ENCODE assay signal across 8 cellular contexts in genomic region chr3:184561329-184562145, GRCh38. TPM values are rescaled to one million over a fixed set of nuclear protein-coding genes. Genes with fewer than 3 reads are reported as not detected.
DNase-seq lines count a peak whose midpoint lies in the region; ATAC-seq and TF ChIP-seq lines count a peak whose summit lies in the region.

TSS of gene EPHB3 (plus strand) at chr3:184561785. CDS start at chr3:184562236, 451 bp downstream.

- H3K9me3 ChIP-seq in H9 (ENCODE audit: control insufficient read depth, low read depth, low read length) = no peaks in the 10 kb centered on the region
- H3K9me3 ChIP-seq in Loucy (ENCODE audit: insufficient read depth, low read depth, low read length) = no peaks in the 10 kb centered on the region
- H3K9me3 ChIP-seq in naive thymus-derived CD4-positive, alpha-beta T cell (ENCODE audit: control insufficient read depth in 2 of 3, low read length in 3 of 3) = no peaks in the 10 kb centered on the region

- no peak within 1 kb of the TSS for H3K9ac ChIP-seq in H9 (ENCODE audit: extremely low read depth, insufficient read length, low read length)
- no peak within 1 kb of the TSS for H3K9ac ChIP-seq in Loucy (ENCODE audit: low read depth, low read length, poor library complexity, severe bottlenecking)

- peak; percentile 100 for TF ChIP-seq CTCF in H9 (conservative IDR thresholded peaks at IDR 0.05)
- TF ChIP-seq CTCF in Loucy (conservative IDR thresholded peaks at IDR 0.05; ENCODE audit: low read length) = peak; percentile 100
- peak; percentile 97 for TF ChIP-seq CTCF in RWPE1 (conservative IDR thresholded peaks at IDR 0.05; ENCODE audit: low read depth)
- TF ChIP-seq CTCF in fibroblast of mammary gland (conservative IDR thresholded peaks at IDR 0.05; ENCODE audit: control insufficient read depth, insufficient read depth, low read depth, low read length) = peak; percentile 98

- H3K23ac ChIP-seq in H9 (ENCODE audit: insufficient read length, low read depth, low read length) = no peak within 1 kb of the TSS

- H3K18ac ChIP-seq in H9 (ENCODE audit: insufficient read length, low read depth, low read length) = no peak within 1 kb of the TSS

- H2AFZ ChIP-seq in H9 (ENCODE audit: low read length) (no peak within 1 kb of the TSS), Loucy (ENCODE audit: low read length) (peak within 1 kb of the TSS; percentile 84)

- H3K27me3 ChIP-seq in H9 (ENCODE audit: insufficient read depth, low read length) = peaks cover 66% of the 10 kb centered on the region
- no peaks in the 10 kb centered on the region for H3K27me3 ChIP-seq in Loucy (ENCODE audit: insufficient read depth, low read length, poor library complexity, severe bottlenecking)
- H3K27me3 ChIP-seq in naive thymus-derived CD4-positive, alpha-beta T cell (ENCODE audit: control insufficient read depth in 2 of 2, insufficient read depth in 2 of 2, low read length in 2 of 2) = peaks cover 0 to 9% of the 10 kb centered on the region in 2 donors

- H2BK20ac ChIP-seq in H9 (ENCODE audit: low read depth, low read length, poor library complexity, severe bottlenecking) = no peak within 1 kb of the TSS

- no peaks in the 10 kb centered on the region for H3K79me1 ChIP-seq in H9 (ENCODE audit: insufficient read depth, low read depth, low read length, poor library complexity, severe bottlenecking)

- peak within 1 kb of the TSS; percentile 68 to 84 for H3K4me3 Mint-ChIP-seq in H9
- peak within 1 kb of the TSS; percentile 66 to 87 (median 81) for H3K4me3 Mint-ChIP-seq in naive thymus-derived CD4-positive, alpha-beta T cell
- H3K4me3 Mint-ChIP-seq in stimulated activated effector memory CD8-positive, alpha-beta T cell treated with anti-CD3 and anti-CD28 coated beads, Interleukin-12 subunit alpha, Interleukin-12 subunit beta, amount 100 ng/mL, for 72 hours = peak within 1 kb of the TSS; percentile 61

- no peaks in the 10 kb centered on the region; a peak in 1 of 7 replicates for H3K36me3 Mint-ChIP-seq in H9 (ENCODE audit: insufficient read depth in 1 of 3, low read depth in 3 of 3)
- no peaks in the 10 kb centered on the region for H3K36me3 Mint-ChIP-seq in naive thymus-derived CD4-positive, alpha-beta T cell
- H3K36me3 Mint-ChIP-seq in stimulated activated effector memory CD8-positive, alpha-beta T cell treated with anti-CD3 and anti-CD28 coated beads, Interleukin-12 subunit alpha, Interleukin-12 subunit beta, amount 100 ng/mL, for 72 hours = no peaks in the 10 kb centered on the region

- no peak within 1 kb of the TSS for H3K14ac ChIP-seq in H9 (ENCODE audit: insufficient read depth, low read length)

- H3K79me2 ChIP-seq in H9 (ENCODE audit: insufficient read depth, low read length) (no peaks in the 10 kb centered on the region), Loucy (ENCODE audit: insufficient read depth, low read length) (no peaks in the 10 kb centered on the region)

- peak; percentile 92 for ATAC-seq in naive thymus-derived CD4-positive, alpha-beta T cell
- peak; percentile 90 for ATAC-seq in stimulated activated effector memory CD8-positive, alpha-beta T cell treated with anti-CD3 and anti-CD28 coated beads, Interleukin-12 subunit alpha, Interleukin-12 subunit beta, amount 100 ng/mL, for 72 hours

- H2BK15ac ChIP-seq in H9 (ENCODE audit: low read depth, low read length) = no peak within 1 kb of the TSS

- H4K8ac ChIP-seq in H9 (replicated peaks; ENCODE audit: insufficient read length, low read depth, low read length) = no peak within 1 kb of the TSS

- H4K91ac ChIP-seq in H9 (ENCODE audit: insufficient read length, low read depth, low read length) = no peak within 1 kb of the TSS

- no peak within 1 kb of the TSS for H3K27ac Mint-ChIP-seq in H9
- H3K27ac Mint-ChIP-seq in naive thymus-derived CD4-positive, alpha-beta T cell = peak within 1 kb of the TSS in 8 of 9 donors; percentile 59 to 84 (median 68)
- peak within 1 kb of the TSS; percentile 18 for H3K27ac Mint-ChIP-seq in stimulated activated effector memory CD8-positive, alpha-beta T cell treated with anti-CD3 and anti-CD28 coated beads, Interleukin-12 subunit alpha, Interleukin-12 subunit beta, amount 100 ng/mL, for 72 hours

- CTCF ChIA-PET in RWPE1 (lab: Yijun Ruan, JAX) = interaction anchor here (0.5 to 2.0 kb wide), 42 partner anchors 10 to 693 kb away, joined by 3 to 24 read pairs (median 4); partner anchors contain the start of gene MAGEF1
- CTCF ChIA-PET in naive thymus-derived CD4-positive, alpha-beta T cell (lab: Charles Lee) = interaction anchor here (0.7 to 2.8 kb wide), 21 partner anchors 14 to 615 kb away, joined by 3 to 24 read pairs (median 4); no protein-coding TSS in a partner anchor

- peaks cover 53 to 74% of the 10 kb centered on the region in 2 experiments for H3K4me1 Mint-ChIP-seq in H9
- peaks cover 15 to 54% (median 38%) of the 10 kb centered on the region in 7 donors for H3K4me1 Mint-ChIP-seq in naive thymus-derived CD4-positive, alpha-beta T cell
- peaks cover 11% of the 10 kb centered on the region for H3K4me1 Mint-ChIP-seq in stimulated activated effector memory CD8-positive, alpha-beta T cell treated with anti-CD3 and anti-CD28 coated beads, Interleukin-12 subunit alpha, Interleukin-12 subunit beta, amount 100 ng/mL, for 72 hours

- no CpG with 5 or more reads among the region's 74 CpGs for WGBS in H9 (ENCODE audit: extremely low coverage, insufficient read length, low lambda C conversion rate)

- no peak within 1 kb of the TSS for H3K27ac ChIP-seq in H9 (ENCODE audit: insufficient read length, low read depth, low read length)
- peak within 1 kb of the TSS; percentile 97 for H3K27ac ChIP-seq in RWPE1
- H3K27ac ChIP-seq in naive thymus-derived CD4-positive, alpha-beta T cell (ENCODE audit: low read depth, low read length) = no peak within 1 kb of the TSS

- no peak within 1 kb of the TSS for H3K4ac ChIP-seq in H9 (ENCODE audit: low read depth, low read length)

- intact Hi-C loops in naive thymus-derived CD4-positive, alpha-beta T cell (cut with micrococcal nuclease) = loop anchor here (1.0 kb wide), 7 partner anchors 23 to 615 kb away; partner anchors contain the start of gene MAGEF1 (in 1 of the 2)

- H3K23me2 ChIP-seq in H9 (ENCODE audit: insufficient read length, low read depth, low read length, poor library complexity, severe bottlenecking) = peaks cover 5% of the 10 kb centered on the region

- H3K36me3 ChIP-seq in Loucy (ENCODE audit: insufficient read depth, low read length) = no peaks in the 10 kb centered on the region
- H3K36me3 ChIP-seq in naive thymus-derived CD4-positive, alpha-beta T cell (ENCODE audit: control insufficient read depth in 2 of 3, insufficient read depth in 3 of 3, low read length in 3 of 3) = no peaks in the 10 kb centered on the region

- H3K4me2 ChIP-seq in H9 (ENCODE audit: insufficient read depth, insufficient read length, low read length) (peak within 1 kb of the TSS; percentile 75), Loucy (ENCODE audit: low read depth, low read length, poor library complexity, severe bottlenecking) (peak within 1 kb of the TSS; percentile 56)

- no peak within 1 kb of the TSS for H3T11ph ChIP-seq in H9 (ENCODE audit: low read length)

- H4K20me1 ChIP-seq in H9 (ENCODE audit: control insufficient read depth, insufficient read depth, insufficient read length) (no peaks in the 10 kb centered on the region), Loucy (ENCODE audit: insufficient read depth, low read length, poor library complexity, severe bottlenecking) (no peaks in the 10 kb centered on the region)

- H2AK5ac ChIP-seq in H9 (ENCODE audit: insufficient read length, low read length) = no peak within 1 kb of the TSS

- H4K5ac ChIP-seq in H9 (ENCODE audit: insufficient read length, low read depth, low read length) = no peak within 1 kb of the TSS

- no peaks in the 10 kb centered on the region for H3K9me2 ChIP-seq in Loucy (replicated peaks; ENCODE audit: low read depth, low read length)

- H3K27me3 Mint-ChIP-seq in H9 (ENCODE audit: low read depth) = peaks cover 94% of the 10 kb centered on the region
- peaks cover 16 to 73% (median 32%) of the 10 kb centered on the region in 5 donors for H3K27me3 Mint-ChIP-seq in naive thymus-derived CD4-positive, alpha-beta T cell

- no peak within 1 kb of the TSS for H2BK5ac ChIP-seq in H9 (ENCODE audit: insufficient read length, low read length)

- H3K56ac ChIP-seq in H9 (ENCODE audit: insufficient read length, low read depth, low read length) = no peak within 1 kb of the TSS

- no peak within 1 kb of the TSS for H2BK120ac ChIP-seq in H9 (ENCODE audit: low read depth, low read length, poor library complexity, severe bottlenecking)

- DNase-seq in EL = peak; percentile 100
- DNase-seq in H9 = peak; percentile 99
- DNase-seq in RWPE1 (ENCODE audit: low spot score) = peak; percentile 99
- peak; percentile 81 for DNase-seq in activated T-helper 9 cell treated with anti-CD3 and anti-CD28 coated beads, Interleukin-2, amount 50 U/mL, for 16 hours (ENCODE audit: low read depth)
- DNase-seq in fibroblast of mammary gland (ENCODE audit: low read depth) = peak; percentile 98
- DNase-seq in naive thymus-derived CD4-positive, alpha-beta T cell = peak; percentile 81 to 90 (median 89)
- DNase-seq in stimulated activated effector memory CD8-positive, alpha-beta T cell treated with anti-CD3 and anti-CD28 coated beads, Interleukin-12 subunit alpha, Interleukin-12 subunit beta, amount 100 ng/mL, for 72 hours (ENCODE audit: low spot score in 2 of 2) = peak; percentile 92 to 96

- H2BK12ac ChIP-seq in H9 (ENCODE audit: insufficient read length, low read depth, low read length) = no peak within 1 kb of the TSS

- POLR2A ChIA-PET in RWPE1 (lab: Yijun Ruan, JAX; ENCODE audit: low non-redundant PET) = interaction anchor here (0.5 to 1.9 kb wide), 7 partner anchors 151 to 250 kb away, joined by 3 to 8 read pairs (median 3); partner anchors contain the start of gene VPS8
- POLR2A ChIA-PET in naive thymus-derived CD4-positive, alpha-beta T cell (lab: Charles Lee) = interaction anchor here (0.6 to 1.6 kb wide), 8 partner anchors 10 to 252 kb away, joined by 3 to 4 read pairs (median 4); partner anchors contain the start of gene MAGEF1

- H3K4me1 ChIP-seq in H9 (ENCODE audit: insufficient read depth, low read length) = peaks cover 12% of the 10 kb centered on the region; the same call in 1 of the 2 replicates
- peaks cover 3% of the 10 kb centered on the region for H3K4me1 ChIP-seq in Loucy (ENCODE audit: insufficient read depth, low read length, poor library complexity, severe bottlenecking)
- H3K4me1 ChIP-seq in naive thymus-derived CD4-positive, alpha-beta T cell (ENCODE audit: control insufficient read depth in 2 of 2, insufficient read depth in 2 of 2, low read length in 2 of 2) = peaks cover 14 to 44% of the 10 kb centered on the region in 2 donors

- no peaks in the 10 kb centered on the region for H3F3A ChIP-seq in Loucy (ENCODE audit: low read depth)

- H3K9me3 Mint-ChIP-seq in H9 = peaks cover 0 to 4% of the 10 kb centered on the region in 2 experiments; a peak in 2 of 5 replicates
- H3K9me3 Mint-ChIP-seq in naive thymus-derived CD4-positive, alpha-beta T cell = no peaks in the 10 kb centered on the region
- no peaks in the 10 kb centered on the region for H3K9me3 Mint-ChIP-seq in stimulated activated effector memory CD8-positive, alpha-beta T cell treated with anti-CD3 and anti-CD28 coated beads, Interleukin-12 subunit alpha, Interleukin-12 subunit beta, amount 100 ng/mL, for 72 hours

- H3K4me3 ChIP-seq in Loucy (ENCODE audit: low read length, poor library complexity, severe bottlenecking) (peak within 1 kb of the TSS; percentile 52), fibroblast of mammary gland (ENCODE audit: control insufficient read depth, low read depth, low read length) (peak within 1 kb of the TSS; percentile 52)
- H3K4me3 ChIP-seq in naive thymus-derived CD4-positive, alpha-beta T cell (ENCODE audit: low read length) = peak within 1 kb of the TSS; percentile 55

RNA-seq across cellular contexts. Expression of gene EPHB3, which starts in this region (rescaled TPM):
- total RNA-seq in H9 (2021) = 0.59 and 1.0 TPM in 2 replicates
- total RNA-seq in naive thymus-derived CD4-positive, alpha-beta T cell = under 1 TPM; 0.07 to 0.49 (median 0.32) TPM
- under 1 TPM; 0.04 to 0.35 TPM for polyA plus RNA-seq in naive thymus-derived CD4-positive, alpha-beta T cell

Comparison
In these comparisons a context has a peak if more than half of its experiments do, and no peak if none do; other contexts are left out.
1. Peak in DNase-seq, ATAC-seq and H3K4me3 ChIP-seq in naive thymus-derived CD4-positive, alpha-beta T cell; RNA of the gene not detected or under 1 TPM.
2. H3K27ac Mint-ChIP-seq: peak in naive thymus-derived CD4-positive, alpha-beta T cell (8 of 9) and stimulated activated effector memory CD8-positive, alpha-beta T cell treated with anti-CD3 and anti-CD28 coated beads, Interleukin-12 subunit alpha, Interleukin-12 subunit beta, amount 100 ng/mL, for 72 hours (single experiment); none in H9 (0 of 3).
3. Peak in every context shown above with its lines, with median percentiles within 50 percentile points of each other: DNase-seq, H3K4me3 Mint-ChIP-seq, CTCF ChIP-seq and H3K4me3 ChIP-seq.